24 cellular contexts compared by ENCODE assay signal in genomic region chr14:98578204-98578603, GRCh38.
DNase-seq lines count a peak whose midpoint lies in the region; ATAC-seq and TF ChIP-seq lines count a peak whose summit lies in the region.
"Had no signal": no experiment of that assay in that cellular context is flagged by ENCODE, and none has a peak within 500 bp of the region (broad histone marks: within the 10 kb centered on the region; RNA-seq: fewer than 3 reads in every experiment).

No MANE protein-coding gene starts in this region.

- H3K9me3 Mint-ChIP-seq in GM23338: peaks cover 22% of the 10 kb centered on the region
- H3K9me3 Mint-ChIP-seq: activated CD8-positive, alpha-beta T cell treated with anti-CD3 and anti-CD28 coated beads for 36 hours had no signal

- TF ChIP-seq CTCF in astrocyte of the spinal cord (IDR thresholded peaks at IDR 0.05; ENCODE audit: low read depth, low read length) (no peak), hepatocyte (IDR thresholded peaks at IDR 0.05; ENCODE audit: poor library complexity) (no peak), GM23338 (conservative IDR thresholded peaks at IDR 0.05; ENCODE audit: low read depth in 2 of 2) (no peak), gastroesophageal sphincter (IDR thresholded peaks at IDR 0.05) (no peak)

- H3K27me3 ChIP-seq in hepatocyte: no peaks in the 10 kb centered on the region
- H3K27me3 ChIP-seq in GM23338 (ENCODE audit: insufficient read depth): no peaks in the 10 kb centered on the region
- H3K27me3 ChIP-seq in gastroesophageal sphincter: peaks cover 6% of the 10 kb centered on the region
- H3K27me3 ChIP-seq: BLaER1, upper lobe of left lung had no signal

- H3K4me3 Mint-ChIP-seq in GM23338: no peak overlapping the region
- H3K4me3 Mint-ChIP-seq: activated CD8-positive, alpha-beta T cell treated with anti-CD3 and anti-CD28 coated beads for 36 hours; central memory CD8-positive, alpha-beta T cell; naive thymus-derived CD4-positive, alpha-beta T cell had no signal

- H3K9me2 ChIP-seq in hepatocyte (replicated peaks; ENCODE audit: insufficient read depth) (no peaks in the 10 kb centered on the region), GM23338 (ENCODE audit: insufficient read depth) (0 out of 2 replicates have a peak, but pooled peaks cover 9% of the 10 kb centered on the region)

- WGBS in hepatocyte (ENCODE audit: low lambda C conversion rate, missing lambda C conversion rate): 45% methylated on average over 2 of the region's 2 CpGs
- WGBS in gastroesophageal sphincter (ENCODE audit: low coverage in 1 of 2), 2 donors: 29 to 47% methylated on average over 2 of the region's 2 CpGs

- DNase-seq in AG08395 (ENCODE audit: low spot score): peak; percentile 20
- peak; percentile 29 for DNase-seq in MV-4-11 (lab: John Stamatoyannopoulos, UW)
- DNase-seq in astrocyte of the spinal cord (ENCODE audit: low read depth, low spot score): peak; percentile 61
- DNase-seq in hepatocyte (ENCODE audit: low spot score): peak; percentile 28
- no peak for DNase-seq in GM23338 (ENCODE audit: low spot score)
- no peak for DNase-seq in activated CD4-positive, alpha-beta T cell treated with anti-CD3 and anti-CD28 coated beads, Interleukin-2, amount 50 U/mL, for 1 hour
- DNase-seq in Ammon's horn (ENCODE audit: low spot score): no peak
- DNase-seq: activated CD8-positive, alpha-beta T cell treated with anti-CD3 and anti-CD28 coated beads for 36 hours; activated naive CD4-positive, alpha-beta T cell treated with Interleukin-2 at 50 U/mL for 16 hours; amniotic stem cell; erythroblast; naive thymus-derived CD4-positive, alpha-beta T cell; NCI-H1694; NCI-H2171; NCI-H524 treated with DMSO at 0.1 percent for 48 hours; retina; stimulated activated CD4-positive, alpha-beta T cell treated with anti-CD3 and anti-CD28 coated beads, Interleukin-12 subunit alpha, Interleukin-12 subunit beta, amount 100 ng/mL, for 4 hours; T1000; upper lobe of left lung had no signal

- H3K27ac ChIP-seq in hepatocyte (peak overlapping the region; percentile 57), GM23338 (ENCODE audit: low read depth) (no peak overlapping the region), gastroesophageal sphincter (no peak overlapping the region)
- H3K27ac ChIP-seq: BLaER1, KMS-11, upper lobe of left lung had no signal

- no peaks in the 10 kb centered on the region for H3K36me3 ChIP-seq in hepatocyte (replicated peaks; ENCODE audit: insufficient read depth, low read depth)
- H3K36me3 ChIP-seq in GM23338 (ENCODE audit: insufficient read depth): no peaks in the 10 kb centered on the region; the same call in 1 of the 2 replicates
- H3K36me3 ChIP-seq in gastroesophageal sphincter: no peaks in the 10 kb centered on the region
- H3K36me3 ChIP-seq: BLaER1, upper lobe of left lung had no signal

- H3K27me3 Mint-ChIP-seq in GM23338 (ENCODE audit: insufficient read depth, low read depth, poor library complexity): no peaks in the 10 kb centered on the region
- H3K27me3 Mint-ChIP-seq: activated CD8-positive, alpha-beta T cell treated with anti-CD3 and anti-CD28 coated beads for 36 hours had no signal

- H3K9me3 ChIP-seq in hepatocyte (ENCODE audit: low read depth) (no peaks in the 10 kb centered on the region), gastroesophageal sphincter (no peaks in the 10 kb centered on the region)
- H3K9me3 ChIP-seq: BLaER1, upper lobe of left lung had no signal

- H3K4me2 ChIP-seq in hepatocyte (no peak overlapping the region), GM23338 (no peak overlapping the region)
- H3K4me2 ChIP-seq: BLaER1, KMS-11 had no signal

- TF ChIP-seq EP300 in gastroesophageal sphincter (IDR thresholded peaks at IDR 0.05): no peak

- H2AFZ ChIP-seq in hepatocyte (no peak overlapping the region), GM23338 (no peak overlapping the region)

- H3K36me3 Mint-ChIP-seq in GM23338 (ENCODE audit: low read depth): peaks cover 8% of the 10 kb centered on the region; the same call in 1 of the 3 replicates
- H3K36me3 Mint-ChIP-seq: naive thymus-derived CD4-positive, alpha-beta T cell had no signal

- in situ Hi-C loops in astrocyte of the spinal cord (cut with HindIII; ENCODE audit: low sequenced_read_pairs): no loop called here

- no peak for TF ChIP-seq POLR2A in gastroesophageal sphincter (IDR thresholded peaks at IDR 0.05)

- no peaks in the 10 kb centered on the region for H3K4me1 Mint-ChIP-seq in GM23338
- H3K4me1 Mint-ChIP-seq: central memory CD8-positive, alpha-beta T cell; naive thymus-derived CD4-positive, alpha-beta T cell had no signal

- H3K4me3 ChIP-seq in astrocyte of the spinal cord (ENCODE audit: low read depth, low read length) (no peak overlapping the region), hepatocyte (no peak overlapping the region), GM23338 (no peak overlapping the region), gastroesophageal sphincter (no peak overlapping the region)
- H3K4me3 ChIP-seq: BLaER1, upper lobe of left lung had no signal

- no peaks in the 10 kb centered on the region for H3F3A ChIP-seq in GM23338 (replicated peaks; ENCODE audit: low read depth)

- H3K4me1 ChIP-seq in hepatocyte (ENCODE audit: insufficient read depth): no peaks in the 10 kb centered on the region
- no peaks in the 10 kb centered on the region for H3K4me1 ChIP-seq in GM23338 (ENCODE audit: insufficient read depth)
- no peaks in the 10 kb centered on the region for H3K4me1 ChIP-seq in gastroesophageal sphincter
- H3K4me1 ChIP-seq: BLaER1, upper lobe of left lung had no signal

- H4K20me1 ChIP-seq in hepatocyte (ENCODE audit: insufficient read depth, poor library complexity, severe bottlenecking) (no peaks in the 10 kb centered on the region), GM23338 (replicated peaks; ENCODE audit: insufficient read depth) (no peaks in the 10 kb centered on the region)
- H4K20me1 ChIP-seq: BLaER1 had no signal

- no peaks in the 10 kb centered on the region for H3K79me2 ChIP-seq in hepatocyte
- no peaks in the 10 kb centered on the region for H3K79me2 ChIP-seq in GM23338 (replicated peaks; ENCODE audit: insufficient read depth)

- ATAC-seq in GM23338: no peak
- ATAC-seq in gastroesophageal sphincter: no peak
- ATAC-seq: activated CD8-positive, alpha-beta T cell treated with anti-CD3 and anti-CD28 coated beads for 36 hours; HCT116; naive thymus-derived CD4-positive, alpha-beta T cell had no signal

- H3K27ac Mint-ChIP-seq in GM23338: no peak overlapping the region
- H3K27ac Mint-ChIP-seq: activated CD8-positive, alpha-beta T cell treated with anti-CD3 and anti-CD28 coated beads for 36 hours; naive thymus-derived CD4-positive, alpha-beta T cell had no signal

TF ChIP-seq in GM23338, 12 proteins besides CTCF, POLR2A, EP300 and RAD21 (continues in another document):
- TF ChIP-seq ZNF114 (CRISPR knock-in tag; IDR thresholded peaks at IDR 0.05) (no peak), STAT1 (IDR thresholded peaks at IDR 0.05; ENCODE audit: unreplicated experiment) (no peak), ZNF331 (CRISPR knock-in tag; IDR thresholded peaks at IDR 0.05; ENCODE audit: low read depth) (no peak), JUNB (IDR thresholded peaks at IDR 0.05; ENCODE audit: unreplicated experiment) (no peak), EZH2phosphoT487 (IDR thresholded peaks at IDR 0.05; ENCODE audit: unreplicated experiment) (no peak), CREB1 (CRISPR knock-in tag; IDR thresholded peaks at IDR 0.05; ENCODE audit: low read depth) (no peak), NANOG (IDR thresholded peaks at IDR 0.05; ENCODE audit: borderline replicate concordance) (no peak), POLR2AphosphoS5 (IDR thresholded peaks at IDR 0.05; ENCODE audit: low read depth) (no peak)

Comparison
In these comparisons a context has a peak if more than half of its experiments do, and no peak if none do; other contexts are left out.
1. DNase-seq: peak in AG08395 (single experiment), MV-4-11 (single experiment), astrocyte of the spinal cord (single experiment) and hepatocyte (single experiment); none in GM23338 (single experiment), activated CD4-positive, alpha-beta T cell treated with anti-CD3 and anti-CD28 coated beads, Interleukin-2, amount 50 U/mL, for 1 hour (single experiment) and Ammon's horn (single experiment).